In the genomic region with DNA sequence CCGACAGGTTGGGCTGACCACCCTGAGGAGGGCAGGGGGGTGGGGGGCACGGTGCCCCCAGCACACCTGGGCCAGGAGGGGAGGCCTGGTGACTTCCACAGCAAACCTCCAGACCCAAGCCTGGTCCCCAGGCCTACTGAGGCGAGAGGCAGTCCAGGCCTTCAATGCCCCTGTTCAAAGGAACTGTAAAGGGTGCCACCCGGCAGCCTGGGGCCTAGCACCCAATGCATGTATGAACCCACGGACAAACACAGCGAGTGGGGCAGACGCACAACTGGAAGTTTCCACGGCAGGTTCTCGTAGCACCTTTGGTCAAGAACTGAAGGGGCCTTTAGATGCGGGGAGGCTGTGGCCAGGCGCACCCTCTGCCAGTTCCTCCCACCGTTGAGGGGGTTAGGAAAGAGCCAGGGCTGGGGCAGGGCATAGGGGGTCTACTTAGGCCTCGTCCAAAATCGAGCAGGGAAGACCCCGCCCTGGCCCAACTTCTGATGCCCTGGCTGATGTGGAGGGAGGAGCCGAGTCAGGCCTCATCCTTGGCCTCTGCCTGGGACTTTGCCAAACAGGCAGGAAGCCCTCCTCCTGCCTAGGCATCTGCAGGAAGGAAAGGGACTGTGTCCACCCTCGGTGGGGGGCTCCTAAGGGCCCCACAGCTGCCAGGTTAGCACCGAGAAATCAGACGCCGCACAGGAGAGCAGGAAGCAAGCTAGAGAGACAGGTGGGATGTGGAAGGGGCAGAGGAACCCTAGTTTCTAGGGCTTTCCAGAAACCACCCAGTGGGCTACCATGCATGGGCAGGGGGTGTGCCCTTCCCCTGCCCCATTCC, we compare ENCODE assay signal across 14 cellular contexts. TPM values are rescaled to one million over a fixed set of nuclear protein-coding genes. Genes with fewer than 3 reads are reported as not detected.
DNase-seq lines count a peak whose midpoint lies in the region; ATAC-seq, FAIRE-seq and TF ChIP-seq lines count a peak whose summit lies in the region.
"Had no signal": no experiment of that assay in that cellular context is flagged by ENCODE, and none has a peak within 500 bp of the region (broad histone marks: within the 10 kb centered on the region; RNA-seq: fewer than 3 reads in every experiment).

No MANE protein-coding gene starts in this region.

- H3K4me1 Mint-ChIP-seq in activated T-cell treated with anti-CD3 and anti-CD28 coated beads, Interleukin-2, amount 50 U/mL, for 24 hours (ENCODE audit: low read depth) = peaks cover 35% of the 10 kb centered on the region

- H3K4me3 ChIP-seq in lung (no peak overlapping the region), thyroid gland (replicated peaks in 1 of 3) (no peak overlapping the region)

- no peaks in the 10 kb centered on the region for H3K27me3 Mint-ChIP-seq in activated T-cell treated with anti-CD3 and anti-CD28 coated beads, Interleukin-2, amount 50 U/mL, for 24 hours

- H3K9me3 Mint-ChIP-seq in activated T-cell treated with anti-CD3 and anti-CD28 coated beads, Interleukin-2, amount 50 U/mL, for 24 hours = no peaks in the 10 kb centered on the region
- H3K9me3 Mint-ChIP-seq: natural killer cell had no signal

- no peaks in the 10 kb centered on the region for H3K27me3 ChIP-seq in lung (ENCODE audit: control insufficient read depth, insufficient read depth)
- no peaks in the 10 kb centered on the region for H3K27me3 ChIP-seq in thyroid gland

- 75 to 81% methylated on average over 20 of the region's 20 CpGs for WGBS in lung, 2 donors
- WGBS in thyroid gland, 2 donors = 55 to 83% methylated on average over 6 to 20 of the region's 20 CpGs

- peak overlapping the region; percentile 11 for H3K27ac Mint-ChIP-seq in activated T-cell treated with anti-CD3 and anti-CD28 coated beads, Interleukin-2, amount 50 U/mL, for 24 hours
- H3K27ac Mint-ChIP-seq: natural killer cell had no signal

- intact Hi-C loops in thyroid gland (cut with DNase I) = loop anchor here (5.0 to 10.0 kb wide), 3 partner anchors 91 to 439 kb away; no protein-coding TSS in a partner anchor

- no peak for DNase-seq in activated T-cell treated with anti-CD3 and anti-CD28 coated beads, Interleukin-2, amount 50 U/mL, for 24 hours
- DNase-seq in activated T-cell treated with anti-CD3 and anti-CD28 coated beads, Interleukin-2, amount 50 U/mL, for 48 hours = no peak
- peak; percentile 39 for DNase-seq in ecto neural progenitor cell (ENCODE audit: low spot score)
- no peak for DNase-seq in lung (ENCODE audit: low spot score)
- DNase-seq in thyroid gland = no peak
- no peak for DNase-seq in NCI-H526 treated with DMSO at 0.1 percent for 48 hours (lab: John Stamatoyannopoulos, UW)
- no peak for DNase-seq in frontal cortex (ENCODE audit: low spot score in 2 of 2)
- DNase-seq: activated CD4-positive, alpha-beta T cell treated with anti-CD3 and anti-CD28 coated beads for 4 hours; activated gamma-delta T cell treated with Interleukin-2 at 50 U/mL for 16 hours; DMS53; natural killer cell; NCI-H2227 treated with DMSO at 0.1 percent for 48 hours had no signal

- no peak for FAIRE-seq in frontal cortex (lab: Jason Lieb, UNC)
- FAIRE-seq: keratinocyte had no signal

- TF ChIP-seq CTCF in lung (IDR thresholded peaks at IDR 0.05; ENCODE audit: control extremely low read depth, extremely low read depth) = no peak
- TF ChIP-seq CTCF in thyroid gland (IDR thresholded peaks at IDR 0.05) = no peak

- H3K36me3 ChIP-seq in lung (ENCODE audit: control insufficient read depth in 2 of 2, insufficient read depth in 2 of 2, low read length in 2 of 2) (peaks cover 3 to 34% of the 10 kb centered on the region in 2 donors), thyroid gland (peaks cover 12 to 13% of the 10 kb centered on the region in 2 donors)

- H3K27ac ChIP-seq in lung (ENCODE audit: low read depth in 1 of 2, low read length in 1 of 2) (peak overlapping the region; percentile 49 to 78), thyroid gland (peak overlapping the region in 2 of 3 donors; percentile 71 to 84)

- H3K9me3 ChIP-seq in lung (ENCODE audit: control insufficient read depth in 2 of 2, insufficient read depth in 1 of 2, low read length in 1 of 2) = no peaks in the 10 kb centered on the region
- H3K9me3 ChIP-seq in thyroid gland = no peaks in the 10 kb centered on the region

- no peak for TF ChIP-seq POLR2A in thyroid gland (IDR thresholded peaks at IDR 0.05)

- ATAC-seq in lung (ENCODE audit: insufficient read depth, low FRiP score) (no peak), HG03378 (IDR thresholded peaks at IDR 0.05; ENCODE audit: unreplicated experiment) (no peak)
- ATAC-seq: natural killer cell had no signal

- H3K4me1 ChIP-seq in lung (ENCODE audit: control insufficient read depth in 2 of 2, insufficient read depth in 2 of 2, low read length in 2 of 2) (peaks cover 8 to 21% of the 10 kb centered on the region in 2 donors), thyroid gland (peaks cover 29 to 71% of the 10 kb centered on the region in 2 donors)

- no peak overlapping the region for H3K4me3 Mint-ChIP-seq in activated T-cell treated with anti-CD3 and anti-CD28 coated beads, Interleukin-2, amount 50 U/mL, for 24 hours
- H3K4me3 Mint-ChIP-seq: natural killer cell had no signal

- peaks cover 61% of the 10 kb centered on the region for H3K36me3 Mint-ChIP-seq in activated T-cell treated with anti-CD3 and anti-CD28 coated beads, Interleukin-2, amount 50 U/mL, for 24 hours (ENCODE audit: low read depth)
- H3K36me3 Mint-ChIP-seq: natural killer cell had no signal

RNA-seq across cellular contexts. Expression of gene CBX6, which starts 6.6 kb away (rescaled TPM):
- total RNA-seq in lung (10 to 100 TPM; 14.6 to 79.2 TPM), thyroid gland (100 to 1,000 TPM in 2 of 4 donors, 10 to 100 TPM in 2; 47.2 to 118 (median 85.0) TPM), frontal cortex (30.2 TPM)
- polyA plus RNA-seq in lung = 10 to 100 TPM; 18.8 to 27.9 TPM

RNA-seq across cellular contexts. Expression of gene NPTXR, which starts 21.6 kb away (rescaled TPM):
- total RNA-seq in lung = 1 to 10 TPM; 4.2 to 5.8 TPM
- 1 to 10 TPM in 1 of 2 donors, under 1 TPM in 1; 0.98 to 1.5 TPM for polyA plus RNA-seq in lung
- 1 to 10 TPM; 3.6 to 8.7 (median 4.4) TPM for total RNA-seq in thyroid gland
- 10.6 TPM for total RNA-seq in frontal cortex
